In the genomic region with DNA sequence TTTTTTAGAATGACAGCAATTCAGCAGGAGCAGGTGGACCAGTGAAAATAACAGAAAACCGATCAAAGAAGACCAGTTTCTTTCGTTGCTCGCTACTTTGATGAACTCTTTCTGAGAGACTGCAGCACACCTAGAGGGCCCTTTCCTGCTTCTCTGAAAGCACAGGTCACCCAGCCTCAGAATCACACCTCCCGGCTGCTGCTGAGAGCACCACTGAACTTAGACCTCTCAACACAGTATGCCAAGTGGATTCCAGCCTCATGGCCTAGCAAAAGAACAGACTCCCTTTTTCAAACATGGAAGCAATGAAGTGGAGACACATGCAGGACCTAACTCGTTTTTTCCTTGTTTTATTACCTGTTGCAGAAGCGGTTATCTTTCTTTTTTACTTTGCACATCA, we compare ENCODE assay signal across 16 cellular contexts.
"Had no signal": no experiment of that assay in that cellular context is flagged by ENCODE, and none has a peak within 500 bp of the region (broad histone marks: within the 10 kb centered on the region; RNA-seq: fewer than 3 reads in every experiment).

No MANE protein-coding gene starts in this region.

- H3K4me1 ChIP-seq: esophagus squamous epithelium, prostate gland, right atrium auricular region had no signal

- H3K27ac Mint-ChIP-seq: activated B cell treated with CpG ODN at 0.5 μM for 24 hours; activated CD8-positive, alpha-beta T cell treated with anti-CD3 and anti-CD28 coated beads for 36 hours; activated naive CD4-positive, alpha-beta T cell treated with anti-CD3 and anti-CD28 coated beads for 36 hours; dendritic cell treated with granulocyte-macrophage colony-stimulating factor and Interleukin-4, amounts not matched to agents 40 ng/mL and 50 ng/mL, for 4 days had no signal

- H3K4me3 Mint-ChIP-seq: activated B cell treated with CpG ODN at 0.5 μM for 24 hours; activated CD8-positive, alpha-beta T cell treated with anti-CD3 and anti-CD28 coated beads for 36 hours; activated naive CD4-positive, alpha-beta T cell treated with anti-CD3 and anti-CD28 coated beads for 36 hours; activated T-cell treated with anti-CD3 and anti-CD28 coated beads, Interleukin-2, amount 50 U/mL, for 4 hours; dendritic cell treated with granulocyte-macrophage colony-stimulating factor and Interleukin-4, amounts not matched to agents 40 ng/mL and 50 ng/mL, for 4 days had no signal

- H3K36me3 ChIP-seq: prostate gland had no signal

- H3K4me1 Mint-ChIP-seq: activated B cell treated with CpG ODN at 0.5 μM for 24 hours had no signal

- H3K9me3 ChIP-seq: esophagus squamous epithelium, prostate gland, right atrium auricular region, stomach had no signal

- H3K27me3 Mint-ChIP-seq: activated B cell treated with CpG ODN at 0.5 μM for 24 hours; activated CD8-positive, alpha-beta T cell treated with anti-CD3 and anti-CD28 coated beads for 36 hours; dendritic cell treated with granulocyte-macrophage colony-stimulating factor and Interleukin-4, amounts not matched to agents 40 ng/mL and 50 ng/mL, for 4 days had no signal

- H3K27me3 ChIP-seq: esophagus squamous epithelium, right atrium auricular region, stomach had no signal

- H3K9me3 Mint-ChIP-seq: activated B cell treated with CpG ODN at 0.5 μM for 24 hours; activated CD8-positive, alpha-beta T cell treated with anti-CD3 and anti-CD28 coated beads for 36 hours; activated naive CD4-positive, alpha-beta T cell treated with anti-CD3 and anti-CD28 coated beads for 36 hours; activated T-cell treated with anti-CD3 and anti-CD28 coated beads, Interleukin-2, amount 50 U/mL, for 4 hours; dendritic cell treated with granulocyte-macrophage colony-stimulating factor and Interleukin-4, amounts not matched to agents 40 ng/mL and 50 ng/mL, for 4 days had no signal

- H3K27ac ChIP-seq: esophagus squamous epithelium, prostate gland, right atrium auricular region, stomach had no signal

- DNase-seq: activated B cell treated with CpG ODN at 0.5 μM for 24 hours; activated CD4-positive, alpha-beta T cell treated with anti-CD3 and anti-CD28 coated beads for 4 hours; activated CD8-positive, alpha-beta T cell treated with anti-CD3 and anti-CD28 coated beads for 36 hours; activated naive CD4-positive, alpha-beta T cell treated with anti-CD3 and anti-CD28 coated beads for 36 hours; activated T-cell treated with anti-CD3 and anti-CD28 coated beads, Interleukin-2, amount 50 U/mL, for 4 hours; effector CD8-positive, alpha-beta T cell; esophagus squamous epithelium; islet precursor cell; left colon; stimulated activated CD4-positive, alpha-beta T cell treated with anti-CD3 and anti-CD28 coated beads, Interleukin-2, amount 100 ng/mL, for 48 hours; stomach; trophoblast cell had no signal

- H3K4me3 ChIP-seq: esophagus squamous epithelium, lung, prostate gland, right atrium auricular region, stomach had no signal

- ATAC-seq: activated CD8-positive, alpha-beta T cell treated with anti-CD3 and anti-CD28 coated beads for 36 hours; activated T-cell treated with anti-CD3 and anti-CD28 coated beads, Interleukin-2, amount 50 U/mL, for 4 hours; left colon had no signal
